ENCODE assay signal across 2 cellular contexts in the genomic region with DNA sequence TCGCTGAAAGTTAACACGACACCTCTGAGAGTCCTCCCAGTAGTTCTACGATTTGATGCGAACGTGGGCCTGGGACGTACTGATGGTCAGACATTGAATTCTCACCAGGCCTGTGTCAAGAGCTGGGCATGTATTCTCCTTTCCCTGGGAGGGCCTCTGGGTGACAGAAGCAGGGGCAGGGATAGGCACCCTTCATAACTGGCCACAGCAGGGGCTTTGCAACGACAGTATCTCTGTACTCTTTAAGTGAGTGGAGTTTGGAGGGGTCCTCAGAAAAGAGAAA.
TF ChIP-seq lines count a peak whose summit lies in the region.

No MANE protein-coding gene starts in this region.

TF ChIP-seq in SK-N-SH, 30 proteins besides CTCF, POLR2A, EP300 and RAD21 (continued from another document):
- TF ChIP-seq TCF12 (IDR thresholded peaks at IDR 0.05) (no peak), TEAD4 (IDR thresholded peaks at IDR 0.05; ENCODE audit: borderline replicate concordance, insufficient read depth) (no peak), NFIC (IDR thresholded peaks at IDR 0.05; ENCODE audit: borderline replicate concordance) (no peak)
- TF ChIP-seq, protein P1, sequence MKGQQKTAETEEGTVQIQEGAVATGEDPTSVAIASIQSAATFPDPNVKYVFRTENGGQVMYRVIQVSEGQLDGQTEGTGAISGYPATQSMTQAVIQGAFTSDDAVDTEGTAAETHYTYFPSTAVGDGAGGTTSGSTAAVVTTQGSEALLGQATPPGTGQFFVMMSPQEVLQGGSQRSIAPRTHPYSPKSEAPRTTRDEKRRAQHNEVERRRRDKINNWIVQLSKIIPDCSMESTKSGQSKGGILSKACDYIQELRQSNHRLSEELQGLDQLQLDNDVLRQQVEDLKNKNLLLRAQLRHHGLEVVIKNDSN (IDR thresholded peaks at IDR 0.05; ENCODE audit: borderline replicate concordance, low read depth): no peak

TF ChIP-seq in SK-N-SH treated with all-trans-retinoic acid at 6 μM for 48 hours, 23 proteins besides CTCF, POLR2A, EP300 and RAD21 (continued from another document):
- TF ChIP-seq ZC3H10 (CRISPR knock-in tag; IDR thresholded peaks at IDR 0.05) (no peak), ZFP3 (CRISPR knock-in tag; IDR thresholded peaks at IDR 0.05) (no peak), GLIS3 (CRISPR knock-in tag; IDR thresholded peaks at IDR 0.05) (no peak), ARNTL (CRISPR knock-in tag; IDR thresholded peaks at IDR 0.05; ENCODE audit: borderline replicate concordance, low read depth) (no peak), RARB (CRISPR knock-in tag; IDR thresholded peaks at IDR 0.05) (no peak), BACH2 (CRISPR knock-in tag; IDR thresholded peaks at IDR 0.05; ENCODE audit: borderline replicate concordance) (no peak), TCF4 (CRISPR knock-in tag; IDR thresholded peaks at IDR 0.05; ENCODE audit: borderline replicate concordance) (no peak), OSR1 (CRISPR knock-in tag; IDR thresholded peaks at IDR 0.05) (no peak), ZNF70 (CRISPR knock-in tag; IDR thresholded peaks at IDR 0.05) (no peak)
- TF ChIP-seq, protein P2, sequence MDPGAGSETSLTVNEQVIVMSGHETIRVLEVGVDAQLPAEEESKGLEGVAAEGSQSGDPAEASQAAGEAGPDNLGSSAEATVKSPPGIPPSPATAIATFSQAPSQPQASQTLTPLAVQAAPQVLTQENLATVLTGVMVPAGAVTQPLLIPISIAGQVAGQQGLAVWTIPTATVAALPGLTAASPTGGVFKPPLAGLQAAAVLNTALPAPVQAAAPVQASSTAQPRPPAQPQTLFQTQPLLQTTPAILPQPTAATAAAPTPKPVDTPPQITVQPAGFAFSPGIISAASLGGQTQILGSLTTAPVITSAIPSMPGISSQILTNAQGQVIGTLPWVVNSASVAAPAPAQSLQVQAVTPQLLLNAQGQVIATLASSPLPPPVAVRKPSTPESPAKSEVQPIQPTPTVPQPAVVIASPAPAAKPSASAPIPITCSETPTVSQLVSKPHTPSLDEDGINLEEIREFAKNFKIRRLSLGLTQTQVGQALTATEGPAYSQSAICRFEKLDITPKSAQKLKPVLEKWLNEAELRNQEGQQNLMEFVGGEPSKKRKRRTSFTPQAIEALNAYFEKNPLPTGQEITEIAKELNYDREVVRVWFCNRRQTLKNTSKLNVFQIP (CRISPR knock-in tag; IDR thresholded peaks at IDR 0.05; ENCODE audit: borderline replicate concordance, low read depth): no peak
- TF ChIP-seq, protein P3, sequence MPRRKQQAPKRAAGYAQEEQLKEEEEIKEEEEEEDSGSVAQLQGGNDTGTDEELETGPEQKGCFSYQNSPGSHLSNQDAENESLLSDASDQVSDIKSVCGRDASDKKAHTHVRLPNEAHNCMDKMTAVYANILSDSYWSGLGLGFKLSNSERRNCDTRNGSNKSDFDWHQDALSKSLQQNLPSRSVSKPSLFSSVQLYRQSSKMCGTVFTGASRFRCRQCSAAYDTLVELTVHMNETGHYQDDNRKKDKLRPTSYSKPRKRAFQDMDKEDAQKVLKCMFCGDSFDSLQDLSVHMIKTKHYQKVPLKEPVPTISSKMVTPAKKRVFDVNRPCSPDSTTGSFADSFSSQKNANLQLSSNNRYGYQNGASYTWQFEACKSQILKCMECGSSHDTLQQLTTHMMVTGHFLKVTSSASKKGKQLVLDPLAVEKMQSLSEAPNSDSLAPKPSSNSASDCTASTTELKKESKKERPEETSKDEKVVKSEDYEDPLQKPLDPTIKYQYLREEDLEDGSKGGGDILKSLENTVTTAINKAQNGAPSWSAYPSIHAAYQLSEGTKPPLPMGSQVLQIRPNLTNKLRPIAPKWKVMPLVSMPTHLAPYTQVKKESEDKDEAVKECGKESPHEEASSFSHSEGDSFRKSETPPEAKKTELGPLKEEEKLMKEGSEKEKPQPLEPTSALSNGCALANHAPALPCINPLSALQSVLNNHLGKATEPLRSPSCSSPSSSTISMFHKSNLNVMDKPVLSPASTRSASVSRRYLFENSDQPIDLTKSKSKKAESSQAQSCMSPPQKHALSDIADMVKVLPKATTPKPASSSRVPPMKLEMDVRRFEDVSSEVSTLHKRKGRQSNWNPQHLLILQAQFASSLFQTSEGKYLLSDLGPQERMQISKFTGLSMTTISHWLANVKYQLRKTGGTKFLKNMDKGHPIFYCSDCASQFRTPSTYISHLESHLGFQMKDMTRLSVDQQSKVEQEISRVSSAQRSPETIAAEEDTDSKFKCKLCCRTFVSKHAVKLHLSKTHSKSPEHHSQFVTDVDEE (CRISPR knock-in tag; IDR thresholded peaks at IDR 0.05): no peak
- TF ChIP-seq, protein P4, sequence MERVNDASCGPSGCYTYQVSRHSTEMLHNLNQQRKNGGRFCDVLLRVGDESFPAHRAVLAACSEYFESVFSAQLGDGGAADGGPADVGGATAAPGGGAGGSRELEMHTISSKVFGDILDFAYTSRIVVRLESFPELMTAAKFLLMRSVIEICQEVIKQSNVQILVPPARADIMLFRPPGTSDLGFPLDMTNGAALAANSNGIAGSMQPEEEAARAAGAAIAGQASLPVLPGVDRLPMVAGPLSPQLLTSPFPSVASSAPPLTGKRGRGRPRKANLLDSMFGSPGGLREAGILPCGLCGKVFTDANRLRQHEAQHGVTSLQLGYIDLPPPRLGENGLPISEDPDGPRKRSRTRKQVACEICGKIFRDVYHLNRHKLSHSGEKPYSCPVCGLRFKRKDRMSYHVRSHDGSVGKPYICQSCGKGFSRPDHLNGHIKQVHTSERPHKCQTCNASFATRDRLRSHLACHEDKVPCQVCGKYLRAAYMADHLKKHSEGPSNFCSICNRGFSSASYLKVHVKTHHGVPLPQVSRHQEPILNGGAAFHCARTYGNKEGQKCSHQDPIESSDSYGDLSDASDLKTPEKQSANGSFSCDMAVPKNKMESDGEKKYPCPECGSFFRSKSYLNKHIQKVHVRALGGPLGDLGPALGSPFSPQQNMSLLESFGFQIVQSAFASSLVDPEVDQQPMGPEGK (CRISPR knock-in tag; IDR thresholded peaks at IDR 0.05; ENCODE audit: borderline replicate concordance): no peak
- TF ChIP-seq, protein P5, sequence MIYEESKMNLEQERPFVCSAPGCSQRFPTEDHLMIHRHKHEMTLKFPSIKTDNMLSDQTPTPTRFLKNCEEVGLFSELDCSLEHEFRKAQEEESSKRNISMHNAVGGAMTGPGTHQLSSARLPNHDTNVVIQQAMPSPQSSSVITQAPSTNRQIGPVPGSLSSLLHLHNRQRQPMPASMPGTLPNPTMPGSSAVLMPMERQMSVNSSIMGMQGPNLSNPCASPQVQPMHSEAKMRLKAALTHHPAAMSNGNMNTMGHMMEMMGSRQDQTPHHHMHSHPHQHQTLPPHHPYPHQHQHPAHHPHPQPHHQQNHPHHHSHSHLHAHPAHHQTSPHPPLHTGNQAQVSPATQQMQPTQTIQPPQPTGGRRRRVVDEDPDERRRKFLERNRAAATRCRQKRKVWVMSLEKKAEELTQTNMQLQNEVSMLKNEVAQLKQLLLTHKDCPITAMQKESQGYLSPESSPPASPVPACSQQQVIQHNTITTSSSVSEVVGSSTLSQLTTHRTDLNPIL (CRISPR knock-in tag; IDR thresholded peaks at IDR 0.05; ENCODE audit: low read depth): no peak
- TF ChIP-seq, protein P6, sequence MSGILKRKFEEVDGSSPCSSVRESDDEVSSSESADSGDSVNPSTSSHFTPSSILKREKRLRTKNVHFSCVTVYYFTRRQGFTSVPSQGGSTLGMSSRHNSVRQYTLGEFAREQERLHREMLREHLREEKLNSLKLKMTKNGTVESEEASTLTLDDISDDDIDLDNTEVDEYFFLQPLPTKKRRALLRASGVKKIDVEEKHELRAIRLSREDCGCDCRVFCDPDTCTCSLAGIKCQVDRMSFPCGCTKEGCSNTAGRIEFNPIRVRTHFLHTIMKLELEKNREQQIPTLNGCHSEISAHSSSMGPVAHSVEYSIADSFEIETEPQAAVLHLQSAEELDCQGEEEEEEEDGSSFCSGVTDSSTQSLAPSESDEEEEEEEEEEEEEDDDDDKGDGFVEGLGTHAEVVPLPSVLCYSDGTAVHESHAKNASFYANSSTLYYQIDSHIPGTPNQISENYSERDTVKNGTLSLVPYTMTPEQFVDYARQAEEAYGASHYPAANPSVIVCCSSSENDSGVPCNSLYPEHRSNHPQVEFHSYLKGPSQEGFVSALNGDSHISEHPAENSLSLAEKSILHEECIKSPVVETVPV (CRISPR knock-in tag; IDR thresholded peaks at IDR 0.05): no peak
